Comparison of ENCODE assay signal across 8 cellular contexts in genomic region chr15:72229947-72230196, GRCh38. TPM values are rescaled to one million over a fixed set of nuclear protein-coding genes. Genes with fewer than 3 reads are reported as not detected.
A peak's percentile ranks its signal among the peaks of the same experiment; 100 is the strongest.
DNase-seq lines count a peak whose midpoint lies in the region; ATAC-seq and TF ChIP-seq lines count a peak whose summit lies in the region.

No MANE protein-coding gene starts in this region.

- H3K9me3 ChIP-seq in iPS-15b (ENCODE audit: control insufficient read depth, insufficient read depth, low read length) = no peaks in the 10 kb centered on the region
- no peaks in the 10 kb centered on the region for H3K9me3 ChIP-seq in spleen

- H3K4me3 ChIP-seq in iPS-15b (ENCODE audit: low read depth, low read length) (peak overlapping the region; percentile 98), spleen (peak overlapping the region; percentile 92 to 100 (median 98))

- WGBS in spleen, 5 donors = 0 to 1% (median 0%) methylated on average over 12 to 29 of the region's 29 CpGs

- H3K9ac ChIP-seq in iPS-15b (ENCODE audit: low read depth, low read length) = peak overlapping the region; percentile 50

- no peaks in the 10 kb centered on the region for H3K9me3 Mint-ChIP-seq in HFFc6
- no peaks in the 10 kb centered on the region for H3K9me3 Mint-ChIP-seq in activated T-helper 1 cell treated with anti-CD3 and anti-CD28 coated beads, Interleukin-12 subunit alpha, Interleukin-12 subunit beta, Interleukin-2, Interleukin-4 antibody, amounts not matched to agents 30 ng/mL and 10 ng/mL and 1 ng/mL, durations not matched to agents 14 hours and 24 hours and 36 hours

- DNase-seq in HFFc6 = no peak
- DNase-seq in activated T-helper 1 cell treated with anti-CD3 and anti-CD28 coated beads, Interleukin-12 subunit alpha, Interleukin-12 subunit beta, Interleukin-2, Interleukin-4 antibody, amounts not matched to agents 30 ng/mL and 10 ng/mL and 1 ng/mL, durations not matched to agents 14 hours and 24 hours and 36 hours (ENCODE audit: low spot score) = no peak
- no peak for DNase-seq in spleen
- no peak for DNase-seq in NCI-H2081 (lab: John Stamatoyannopoulos, UW)
- DNase-seq in NCI-H187 (lab: John Stamatoyannopoulos, UW) = no peak

- H3K4me3 Mint-ChIP-seq in HFFc6 = peak overlapping the region; percentile 99
- H3K4me3 Mint-ChIP-seq in activated T-helper 1 cell treated with anti-CD3 and anti-CD28 coated beads, Interleukin-12 subunit alpha, Interleukin-12 subunit beta, Interleukin-2, Interleukin-4 antibody, amounts not matched to agents 30 ng/mL and 10 ng/mL and 1 ng/mL, durations not matched to agents 14 hours and 24 hours and 36 hours = peak overlapping the region; percentile 97

- peaks cover 34% of the 10 kb centered on the region for H3K36me3 Mint-ChIP-seq in HFFc6 (ENCODE audit: low read depth)
- peaks cover 39% of the 10 kb centered on the region for H3K36me3 Mint-ChIP-seq in activated T-helper 1 cell treated with anti-CD3 and anti-CD28 coated beads, Interleukin-12 subunit alpha, Interleukin-12 subunit beta, Interleukin-2, Interleukin-4 antibody, amounts not matched to agents 30 ng/mL and 10 ng/mL and 1 ng/mL, durations not matched to agents 14 hours and 24 hours and 36 hours (ENCODE audit: low read depth)

- ATAC-seq in GM21447 (IDR thresholded peaks at IDR 0.05; ENCODE audit: unreplicated experiment) (no peak), HG02885 (IDR thresholded peaks at IDR 0.05; ENCODE audit: poor library complexity, unreplicated experiment) (no peak)

- TF ChIP-seq CTCF in HFFc6 (IDR thresholded peaks at IDR 0.05) = no peak
- no peak for TF ChIP-seq CTCF in spleen (IDR thresholded peaks at IDR 0.05 in 8 of 11, conservative IDR thresholded peaks at IDR 0.05 in 3 of 11)

- peaks cover 9% of the 10 kb centered on the region for H3K27me3 Mint-ChIP-seq in HFFc6 (ENCODE audit: insufficient read depth)
- no peaks in the 10 kb centered on the region for H3K27me3 Mint-ChIP-seq in activated T-helper 1 cell treated with anti-CD3 and anti-CD28 coated beads, Interleukin-12 subunit alpha, Interleukin-12 subunit beta, Interleukin-2, Interleukin-4 antibody, amounts not matched to agents 30 ng/mL and 10 ng/mL and 1 ng/mL, durations not matched to agents 14 hours and 24 hours and 36 hours (ENCODE audit: insufficient read depth)

- intact Hi-C loops in activated T-helper 1 cell treated with anti-CD3 and anti-CD28 coated beads, Interleukin-12 subunit alpha, Interleukin-12 subunit beta, Interleukin-2, Interleukin-4 antibody, amounts not matched to agents 30 ng/mL and 10 ng/mL and 1 ng/mL, durations not matched to agents 14 hours and 24 hours and 36 hours (cut with micrococcal nuclease) = loop anchor here (2.0 kb wide), 2 partner anchors 147 to 553 kb away; partner anchors contain the start of genes ADPGK and HEXA
- intact Hi-C loops in spleen (cut with DNase I; ENCODE audit: low total_unique reads) = loop anchor here (5.0 kb wide), 1 partner anchor 42 kb away; the partner anchor contains the start of gene PARP6

- peaks cover 11% of the 10 kb centered on the region for H3K27me3 ChIP-seq in iPS-15b (ENCODE audit: control insufficient read depth, insufficient read depth, low read length)
- no peaks in the 10 kb centered on the region for H3K27me3 ChIP-seq in spleen (replicated peaks in 1 of 7)

- H3K27ac ChIP-seq in spleen = peak overlapping the region; percentile 89 to 99 (median 97)

- peaks cover 18% of the 10 kb centered on the region for H3K4me1 ChIP-seq in iPS-15b (ENCODE audit: control insufficient read depth, insufficient read depth, low read length)
- peaks cover 28 to 76% (median 58%) of the 10 kb centered on the region in 6 donors for H3K4me1 ChIP-seq in spleen

- peaks cover 62% of the 10 kb centered on the region for H3K4me1 Mint-ChIP-seq in HFFc6 (ENCODE audit: low read depth)
- peaks cover 48% of the 10 kb centered on the region for H3K4me1 Mint-ChIP-seq in activated T-helper 1 cell treated with anti-CD3 and anti-CD28 coated beads, Interleukin-12 subunit alpha, Interleukin-12 subunit beta, Interleukin-2, Interleukin-4 antibody, amounts not matched to agents 30 ng/mL and 10 ng/mL and 1 ng/mL, durations not matched to agents 14 hours and 24 hours and 36 hours (ENCODE audit: low read depth)

- TF ChIP-seq POLR2A in spleen (IDR thresholded peaks at IDR 0.05) = no peak

- H3K27ac Mint-ChIP-seq in HFFc6 = peak overlapping the region; percentile 98
- peak overlapping the region; percentile 89 for H3K27ac Mint-ChIP-seq in activated T-helper 1 cell treated with anti-CD3 and anti-CD28 coated beads, Interleukin-12 subunit alpha, Interleukin-12 subunit beta, Interleukin-2, Interleukin-4 antibody, amounts not matched to agents 30 ng/mL and 10 ng/mL and 1 ng/mL, durations not matched to agents 14 hours and 24 hours and 36 hours

- no peaks in the 10 kb centered on the region for H3K36me3 ChIP-seq in iPS-15b (ENCODE audit: control insufficient read depth, insufficient read depth, low read length)
- H3K36me3 ChIP-seq in spleen = peaks cover 0 to 4% (median 0%) of the 10 kb centered on the region in 6 donors

RNA-seq across cellular contexts. Expression of gene PKM, which starts 1.1 kb away (rescaled TPM):
- total RNA-seq in HFFc6 (2021; fragmentation: NEBNext Ultra II Directional; extraction: Animal tissue kit (Norgen Biotek cat#: 25700)) = 1,000 to 10,000 TPM; 2,533 to 2,832 (median 2,656) TPM
- 2,409 and 2,442 TPM in 2 replicates for total RNA-seq in activated T-helper 1 cell treated with anti-CD3 and anti-CD28 coated beads, Interleukin-12 subunit alpha, Interleukin-12 subunit beta, Interleukin-2, Interleukin-4 antibody, amounts not matched to agents 30 ng/mL and 10 ng/mL and 1 ng/mL, durations not matched to agents 14 hours and 24 hours and 36 hours
- 100 to 1,000 TPM; 333 to 543 (median 379) TPM for total RNA-seq in spleen
- 100 to 1,000 TPM; 156 to 250 (median 187) TPM for polyA plus RNA-seq in spleen

RNA-seq across cellular contexts. Expression of gene GRAMD2A, which starts 32.3 kb away (rescaled TPM):
- under 1 TPM in 1 of 6 experiments, not detected in 5; 0.14 TPM for total RNA-seq in HFFc6 (2021; fragmentation: NEBNext Ultra II Directional; extraction: Animal tissue kit (Norgen Biotek cat#: 25700))
- 0.21 TPM in 1 of 2 replicates, not detected in the other for total RNA-seq in activated T-helper 1 cell treated with anti-CD3 and anti-CD28 coated beads, Interleukin-12 subunit alpha, Interleukin-12 subunit beta, Interleukin-2, Interleukin-4 antibody, amounts not matched to agents 30 ng/mL and 10 ng/mL and 1 ng/mL, durations not matched to agents 14 hours and 24 hours and 36 hours
- total RNA-seq in spleen = under 1 TPM in 1 of 7 donors, not detected in 6; 0.34 TPM
- polyA plus RNA-seq in spleen = under 1 TPM; 0.03 to 0.11 (median 0.06) TPM

RNA-seq across cellular contexts. Expression of gene PARP6, which starts 42.5 kb away (rescaled TPM):
- 10 to 100 TPM; 21.6 to 27.8 (median 24.6) TPM for total RNA-seq in HFFc6 (2021; fragmentation: NEBNext Ultra II Directional; extraction: Animal tissue kit (Norgen Biotek cat#: 25700))
- total RNA-seq in activated T-helper 1 cell treated with anti-CD3 and anti-CD28 coated beads, Interleukin-12 subunit alpha, Interleukin-12 subunit beta, Interleukin-2, Interleukin-4 antibody, amounts not matched to agents 30 ng/mL and 10 ng/mL and 1 ng/mL, durations not matched to agents 14 hours and 24 hours and 36 hours = 79.3 and 87.1 TPM in 2 replicates
- total RNA-seq in spleen = 10 to 100 TPM; 54.8 to 77.6 (median 70.3) TPM
- polyA plus RNA-seq in spleen = 10 to 100 TPM; 43.9 to 99.5 (median 67.9) TPM
